ENCODE assay signal across 8 cellular contexts in the genomic region with DNA sequence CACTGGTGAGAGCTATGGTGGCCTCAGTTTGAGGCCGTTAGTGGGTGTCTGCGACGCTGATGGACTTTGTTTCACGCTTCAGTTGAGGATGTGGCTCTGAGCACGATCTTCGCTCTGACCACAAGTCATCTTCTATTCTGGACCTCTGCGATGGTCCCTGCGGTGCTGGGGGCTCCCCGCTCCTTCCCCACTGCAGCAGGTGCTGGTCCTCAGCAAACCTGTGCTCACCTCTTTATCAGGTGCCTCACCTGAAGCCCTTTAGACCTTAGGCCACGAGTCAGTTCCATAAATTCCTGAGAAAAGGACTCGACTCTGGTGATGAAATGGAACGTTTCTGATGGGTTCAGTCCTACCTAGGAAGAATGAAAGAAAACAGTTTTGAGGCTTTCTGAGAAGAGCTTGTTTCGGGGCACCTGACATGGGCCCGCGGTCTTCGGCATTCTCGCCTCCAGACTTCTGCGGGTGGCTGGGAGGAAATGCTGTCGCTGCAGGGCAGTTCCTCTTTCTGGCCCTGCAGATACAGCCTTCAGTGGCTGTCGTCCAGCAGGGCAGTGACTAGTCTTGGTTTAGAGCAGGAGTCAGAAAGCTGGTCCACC. TPM values are rescaled to one million over a fixed set of nuclear protein-coding genes. Genes with fewer than 3 reads are reported as not detected.
DNase-seq lines count a peak whose midpoint lies in the region; ATAC-seq and TF ChIP-seq lines count a peak whose summit lies in the region.

No MANE protein-coding gene starts in this region.

- in situ Hi-C loops in gastrocnemius medialis (cut with MboI; ENCODE audit: low sequenced_read_pairs in 4 of 4): no loop called here

- no peaks in the 10 kb centered on the region for H3K9me3 ChIP-seq in gastrocnemius medialis
- no peaks in the 10 kb centered on the region for H3K9me3 ChIP-seq in Caco-2

- no peak for DNase-seq in activated T-cell treated with anti-CD3 and anti-CD28 coated beads, Interleukin-2, amount 50 U/mL, for 4 hours
- no peak for DNase-seq in activated T-cell treated with anti-CD3 and anti-CD28 coated beads for 4 hours
- DNase-seq in activated T-helper 1 cell treated with anti-CD3 and anti-CD28 coated beads, Interleukin-12 subunit alpha, Interleukin-12 subunit beta, Interleukin-2, Interleukin-4 antibody, amounts not matched to agents 30 ng/mL and 10 ng/mL and 1 ng/mL, durations not matched to agents 14 hours and 24 hours and 36 hours (ENCODE audit: low spot score): no peak
- DNase-seq in gastrocnemius medialis: peak; percentile 29 to 31
- DNase-seq in Caco-2: no peak
- DNase-seq in NCI-H345 (lab: John Stamatoyannopoulos, UW): no peak

- intact Hi-C loops in activated T-helper 1 cell treated with anti-CD3 and anti-CD28 coated beads, Interleukin-12 subunit alpha, Interleukin-12 subunit beta, Interleukin-2, Interleukin-4 antibody, amounts not matched to agents 30 ng/mL and 10 ng/mL and 1 ng/mL, durations not matched to agents 14 hours and 24 hours and 36 hours (cut with micrococcal nuclease): loop anchor here (10.0 kb wide), 1 partner anchor 1072 kb away; a partner anchor contains a TSS
- intact Hi-C loops in gastrocnemius medialis (cut with DNase I; ENCODE audit: low total_unique reads) (no loop called here), Caco-2 (cut with micrococcal nuclease; ENCODE audit: unreplicated experiment) (no loop called here)

- CTCF ChIA-PET in Caco-2 (lab: Charles Lee): no interaction called here

- no peaks in the 10 kb centered on the region for H3K27me3 ChIP-seq in gastrocnemius medialis
- H3K27me3 ChIP-seq in Caco-2 (replicated peaks; ENCODE audit: control insufficient read depth, insufficient read depth, low read length): no peaks in the 10 kb centered on the region

- H3K4me3 Mint-ChIP-seq in activated T-cell treated with anti-CD3 and anti-CD28 coated beads, Interleukin-2, amount 50 U/mL, for 4 hours: peak overlapping the region; percentile 70
- peak overlapping the region; percentile 80 for H3K4me3 Mint-ChIP-seq in activated T-helper 1 cell treated with anti-CD3 and anti-CD28 coated beads, Interleukin-12 subunit alpha, Interleukin-12 subunit beta, Interleukin-2, Interleukin-4 antibody, amounts not matched to agents 30 ng/mL and 10 ng/mL and 1 ng/mL, durations not matched to agents 14 hours and 24 hours and 36 hours
- no peak overlapping the region for H3K4me3 Mint-ChIP-seq in Caco-2 (ENCODE audit: unreplicated experiment)

- no peaks in the 10 kb centered on the region for H3K27me3 Mint-ChIP-seq in activated T-cell treated with anti-CD3 and anti-CD28 coated beads, Interleukin-2, amount 50 U/mL, for 4 hours (ENCODE audit: low read depth)
- peaks cover 2% of the 10 kb centered on the region for H3K27me3 Mint-ChIP-seq in activated T-helper 1 cell treated with anti-CD3 and anti-CD28 coated beads, Interleukin-12 subunit alpha, Interleukin-12 subunit beta, Interleukin-2, Interleukin-4 antibody, amounts not matched to agents 30 ng/mL and 10 ng/mL and 1 ng/mL, durations not matched to agents 14 hours and 24 hours and 36 hours (ENCODE audit: insufficient read depth)
- H3K27me3 Mint-ChIP-seq in Caco-2 (ENCODE audit: insufficient read depth, unreplicated experiment): no peaks in the 10 kb centered on the region

- H3K4me1 ChIP-seq in gastrocnemius medialis (peaks cover 24 to 37% of the 10 kb centered on the region in 2 donors), Caco-2 (no peaks in the 10 kb centered on the region)

- ATAC-seq in activated T-cell treated with anti-CD3 and anti-CD28 coated beads, Interleukin-2, amount 50 U/mL, for 4 hours: no peak
- ATAC-seq in HG03432 (IDR thresholded peaks at IDR 0.05; ENCODE audit: unreplicated experiment): peak; percentile 31
- ATAC-seq in gastrocnemius medialis: no peak
- ATAC-seq in activated CD4-positive, CD25-positive, alpha-beta regulatory T cell treated with anti-CD3 and anti-CD28 coated beads, Interleukin-2, amount 50 U/mL, for 24 hours: no peak

- H3K9me3 Mint-ChIP-seq in activated T-cell treated with anti-CD3 and anti-CD28 coated beads, Interleukin-2, amount 50 U/mL, for 4 hours: no peaks in the 10 kb centered on the region
- no peaks in the 10 kb centered on the region for H3K9me3 Mint-ChIP-seq in activated T-helper 1 cell treated with anti-CD3 and anti-CD28 coated beads, Interleukin-12 subunit alpha, Interleukin-12 subunit beta, Interleukin-2, Interleukin-4 antibody, amounts not matched to agents 30 ng/mL and 10 ng/mL and 1 ng/mL, durations not matched to agents 14 hours and 24 hours and 36 hours
- no peaks in the 10 kb centered on the region for H3K9me3 Mint-ChIP-seq in Caco-2 (ENCODE audit: unreplicated experiment)

- H3K4me1 Mint-ChIP-seq in activated T-cell treated with anti-CD3 and anti-CD28 coated beads, Interleukin-2, amount 50 U/mL, for 4 hours (ENCODE audit: low read depth): peaks cover 33% of the 10 kb centered on the region
- peaks cover 18% of the 10 kb centered on the region for H3K4me1 Mint-ChIP-seq in activated T-helper 1 cell treated with anti-CD3 and anti-CD28 coated beads, Interleukin-12 subunit alpha, Interleukin-12 subunit beta, Interleukin-2, Interleukin-4 antibody, amounts not matched to agents 30 ng/mL and 10 ng/mL and 1 ng/mL, durations not matched to agents 14 hours and 24 hours and 36 hours (ENCODE audit: low read depth)
- no peaks in the 10 kb centered on the region for H3K4me1 Mint-ChIP-seq in Caco-2 (ENCODE audit: low read depth, unreplicated experiment)

- no peaks in the 10 kb centered on the region for H3K36me3 ChIP-seq in gastrocnemius medialis
- H3K36me3 ChIP-seq in Caco-2 (ENCODE audit: control insufficient read depth, insufficient read depth, low read length): no peaks in the 10 kb centered on the region; the same call in 1 of the 2 replicates

- H3K4me3 ChIP-seq in gastrocnemius medialis (no peak overlapping the region), Caco-2 (ENCODE audit: low read depth, low read length) (no peak overlapping the region)

- POLR2A ChIA-PET in Caco-2 (lab: Charles Lee): no interaction called here

- no peak overlapping the region for H3K27ac ChIP-seq in gastrocnemius medialis

- TF ChIP-seq CTCF in gastrocnemius medialis (IDR thresholded peaks at IDR 0.05 in 4 of 5, conservative IDR thresholded peaks at IDR 0.05 in 1 of 5) (no peak), Caco-2 (IDR thresholded peaks at IDR 0.05; ENCODE audit: insufficient read depth in 1 of 2, low read depth in 1 of 2, low read length in 1 of 2, severe bottlenecking in 1 of 2, unreplicated experiment in 1 of 2) (no peak)

- H3K36me3 Mint-ChIP-seq in activated T-cell treated with anti-CD3 and anti-CD28 coated beads, Interleukin-2, amount 50 U/mL, for 4 hours (ENCODE audit: insufficient read depth): no peaks in the 10 kb centered on the region
- H3K36me3 Mint-ChIP-seq in activated T-helper 1 cell treated with anti-CD3 and anti-CD28 coated beads, Interleukin-12 subunit alpha, Interleukin-12 subunit beta, Interleukin-2, Interleukin-4 antibody, amounts not matched to agents 30 ng/mL and 10 ng/mL and 1 ng/mL, durations not matched to agents 14 hours and 24 hours and 36 hours (ENCODE audit: low read depth): peaks cover 3% of the 10 kb centered on the region
- peaks cover 9% of the 10 kb centered on the region for H3K36me3 Mint-ChIP-seq in Caco-2 (ENCODE audit: insufficient read depth, unreplicated experiment)

- no peak for TF ChIP-seq POLR2A in gastrocnemius medialis (IDR thresholded peaks at IDR 0.05)

- no TSS peak for BruUV-seq in Caco-2 (replicated peaks; lab: Mats Ljungman, UMichigan)

- H3K27ac Mint-ChIP-seq in activated T-helper 1 cell treated with anti-CD3 and anti-CD28 coated beads, Interleukin-12 subunit alpha, Interleukin-12 subunit beta, Interleukin-2, Interleukin-4 antibody, amounts not matched to agents 30 ng/mL and 10 ng/mL and 1 ng/mL, durations not matched to agents 14 hours and 24 hours and 36 hours: peak overlapping the region; percentile 95
- no peak overlapping the region for H3K27ac Mint-ChIP-seq in Caco-2 (ENCODE audit: unreplicated experiment)

RNA-seq across cellular contexts. Expression of a gene that starts 4.7 kb away (rescaled TPM):
- total RNA-seq in activated T-cell treated with anti-CD3 and anti-CD28 coated beads, Interleukin-2, amount 50 U/mL, for 4 hours: 10 to 100 TPM; 38.7 to 56.1 (median 42.0) TPM
- total RNA-seq in activated T-helper 1 cell treated with anti-CD3 and anti-CD28 coated beads, Interleukin-12 subunit alpha, Interleukin-12 subunit beta, Interleukin-2, Interleukin-4 antibody, amounts not matched to agents 30 ng/mL and 10 ng/mL and 1 ng/mL, durations not matched to agents 14 hours and 24 hours and 36 hours: 63.9 and 69.6 TPM in 2 replicates
- total RNA-seq in gastrocnemius medialis (10 to 100 TPM; 13.6 to 23.8 (median 14.7) TPM), Caco-2 (2022) (30.4 and 33.3 TPM in 2 replicates)

RNA-seq across cellular contexts. Expression of a gene that starts 33.0 kb away (rescaled TPM):
- 1 to 10 TPM in 1 of 3 donors, under 1 TPM in 2; 0.76 to 1.2 (median 0.84) TPM for total RNA-seq in activated T-cell treated with anti-CD3 and anti-CD28 coated beads, Interleukin-2, amount 50 U/mL, for 4 hours
- 1.7 and 1.8 TPM in 2 replicates for total RNA-seq in activated T-helper 1 cell treated with anti-CD3 and anti-CD28 coated beads, Interleukin-12 subunit alpha, Interleukin-12 subunit beta, Interleukin-2, Interleukin-4 antibody, amounts not matched to agents 30 ng/mL and 10 ng/mL and 1 ng/mL, durations not matched to agents 14 hours and 24 hours and 36 hours
- total RNA-seq in gastrocnemius medialis (under 1 TPM in 2 of 4 donors, not detected in 2; 0.49 to 0.55 TPM), Caco-2 (2022) (0.72 and 1.1 TPM in 2 replicates)

Comparison
In these comparisons a context has a peak if more than half of its experiments do, and no peak if none do; other contexts are left out.
1. DNase-seq: peak in gastrocnemius medialis (2 of 2); none in activated T-cell treated with anti-CD3 and anti-CD28 coated beads, Interleukin-2, amount 50 U/mL, for 4 hours (single experiment), activated T-cell treated with anti-CD3 and anti-CD28 coated beads for 4 hours (single experiment), activated T-helper 1 cell treated with anti-CD3 and anti-CD28 coated beads, Interleukin-12 subunit alpha, Interleukin-12 subunit beta, Interleukin-2, Interleukin-4 antibody, amounts not matched to agents 30 ng/mL and 10 ng/mL and 1 ng/mL, durations not matched to agents 14 hours and 24 hours and 36 hours (single experiment), Caco-2 (0 of 2) and NCI-H345 (single experiment).